In the genomic region with DNA sequence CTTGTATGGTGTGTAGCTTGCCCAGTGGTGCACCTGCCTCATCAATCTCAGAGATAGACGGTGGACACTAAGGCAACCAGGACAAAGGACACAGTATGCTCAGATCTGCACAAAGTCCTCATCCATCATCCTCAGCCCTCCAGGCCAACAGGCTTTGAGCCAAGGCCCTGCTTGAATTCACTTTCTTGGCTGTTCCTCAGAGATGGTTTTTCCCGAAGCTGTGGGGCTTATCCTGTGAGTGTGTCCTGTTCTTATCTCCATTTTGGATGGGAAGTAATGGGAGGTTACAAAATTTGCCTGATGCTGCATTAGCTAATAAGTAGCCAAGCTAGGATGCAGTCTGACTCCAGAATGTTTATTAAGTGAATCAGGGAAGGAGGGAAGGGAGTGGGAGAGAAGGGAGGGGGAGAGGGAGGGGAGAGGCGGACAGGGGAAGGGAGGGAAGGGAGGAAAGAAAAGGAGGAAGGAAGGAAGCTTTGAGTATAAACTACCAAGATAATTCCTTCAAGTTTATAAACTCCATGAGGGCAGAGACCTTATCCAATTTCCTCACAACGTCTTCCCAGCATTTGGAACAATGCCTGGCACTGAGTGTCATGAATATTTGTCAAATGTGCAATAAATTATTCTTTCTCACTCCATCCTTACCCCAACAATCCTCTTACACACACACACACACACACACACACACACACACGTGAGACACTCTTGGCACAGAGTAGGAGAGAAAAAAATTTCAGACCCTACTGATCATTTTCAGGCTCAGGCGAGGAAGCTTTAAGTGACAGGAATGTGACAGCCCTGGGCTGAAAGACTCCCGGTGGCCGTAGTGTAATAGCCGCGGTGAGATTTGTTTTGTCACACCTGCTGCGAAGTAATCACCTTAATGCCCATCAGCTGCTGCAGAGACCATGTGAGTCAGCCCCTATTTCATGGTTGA, we compare ENCODE assay signal across 9 cellular contexts.
A peak's percentile ranks its signal among the peaks of the same experiment; 100 is the strongest.
DNase-seq lines count a peak whose midpoint lies in the region; ATAC-seq, FAIRE-seq and TF ChIP-seq lines count a peak whose summit lies in the region.
"Had no signal": no experiment of that assay in that cellular context is flagged by ENCODE, and none has a peak within 500 bp of the region (broad histone marks: within the 10 kb centered on the region; RNA-seq: fewer than 3 reads in every experiment).

No MANE protein-coding gene starts in this region.

- H2AK5ac ChIP-seq in mesenchymal stem cell (ENCODE audit: low read length, severe bottlenecking) = peak overlapping the region; percentile 81

- H3K36me3 ChIP-seq in mesenchymal stem cell (ENCODE audit: control insufficient read depth in 1 of 2, insufficient read depth in 2 of 2, low read depth in 1 of 2, low read length in 2 of 2) = peaks cover 9 to 63% of the 10 kb centered on the region in 2 experiments
- H3K36me3 ChIP-seq in breast epithelium = no peaks in the 10 kb centered on the region

- H3K4me1 ChIP-seq in mesenchymal stem cell (ENCODE audit: control insufficient read depth, insufficient read depth, low read depth, low read length) = peaks cover 13% of the 10 kb centered on the region
- peaks cover 0 to 4% of the 10 kb centered on the region in 2 donors for H3K4me1 ChIP-seq in breast epithelium

- no peak overlapping the region for H3K18ac ChIP-seq in mesenchymal stem cell (ENCODE audit: low read depth in 1 of 2, low read length in 2 of 2)

- H3K79me1 ChIP-seq in mesenchymal stem cell (replicated peaks; ENCODE audit: low read length, poor library complexity, severe bottlenecking) = peaks cover 23% of the 10 kb centered on the region

- no peak overlapping the region for H2AFZ ChIP-seq in mesenchymal stem cell (ENCODE audit: low read depth, low read length)

- H4K91ac ChIP-seq in mesenchymal stem cell (ENCODE audit: low read length) = peak overlapping the region; percentile 22

- H3K27me3 ChIP-seq in mesenchymal stem cell (ENCODE audit: control insufficient read depth in 1 of 2, insufficient read depth in 1 of 2, low read length in 2 of 2) (no peaks in the 10 kb centered on the region), breast epithelium (no peaks in the 10 kb centered on the region)

- H4K8ac ChIP-seq in mesenchymal stem cell (ENCODE audit: low read length) = no peak overlapping the region

- H3K4me2 ChIP-seq in mesenchymal stem cell (ENCODE audit: low read length, poor library complexity, severe bottlenecking) = peak overlapping the region; percentile 1

- no peak for TF ChIP-seq POLR2A in breast epithelium (IDR thresholded peaks at IDR 0.05)
- no peak for TF ChIP-seq POLR2A in H54 (IDR thresholded peaks at IDR 0.05; ENCODE audit: low read depth, low read length)

- FAIRE-seq in H54 (lab: Jason Lieb, UNC) = no peak

- H2BK15ac ChIP-seq in mesenchymal stem cell (ENCODE audit: low read depth, poor library complexity, severe bottlenecking) = no peak overlapping the region

- no peak overlapping the region for H2BK5ac ChIP-seq in mesenchymal stem cell (ENCODE audit: low read depth, low read length, poor library complexity, severe bottlenecking)

- peak overlapping the region in 1 of 2 experiments; percentile 21 for H3K4ac ChIP-seq in mesenchymal stem cell (ENCODE audit: low read depth in 1 of 2, low read length in 2 of 2)

- no peaks in the 10 kb centered on the region for H3K9me3 ChIP-seq in mesenchymal stem cell (ENCODE audit: control insufficient read depth, low read length)
- no peaks in the 10 kb centered on the region for H3K9me3 ChIP-seq in breast epithelium

- H3K27ac ChIP-seq in mesenchymal stem cell (ENCODE audit: low read length, poor library complexity, severe bottlenecking) (peak overlapping the region; percentile 59), breast epithelium (peak overlapping the region in 1 of 2 donors; percentile 25)

- peak; percentile 50 for DNase-seq in NCI-H446 treated with DMSO at 0.1 percent for 48 hours (lab: John Stamatoyannopoulos, UW)
- DNase-seq in epithelial cell of proximal tubule (ENCODE audit: low read depth) = peak; percentile 40
- peak; percentile 71 for DNase-seq in mesenchymal stem cell
- peak; percentile 53 for DNase-seq in ureter (ENCODE audit: low spot score)
- no peak for DNase-seq in breast epithelium (ENCODE audit: low spot score in 2 of 2)
- no peak for DNase-seq in H54 (ENCODE audit: insufficient read length, low spot score)
- DNase-seq: NCI-H2029 treated with DMSO at 0.1 percent for 48 hours had no signal

- 49% methylated on average over 10 of the region's 11 CpGs for WGBS in mesenchymal stem cell

- H3K4me3 ChIP-seq in epithelial cell of proximal tubule (ENCODE audit: low read depth, low read length) (no peak overlapping the region), mesenchymal stem cell (ENCODE audit: insufficient read depth in 1 of 2, low read depth in 1 of 2, low read length in 2 of 2) (no peak overlapping the region), breast epithelium (no peak overlapping the region)

- H3K9ac ChIP-seq in mesenchymal stem cell (ENCODE audit: low read length) = peak overlapping the region; percentile 19

- peak overlapping the region in 1 of 2 experiments; percentile 82 for H2BK12ac ChIP-seq in mesenchymal stem cell (ENCODE audit: low read length in 2 of 2)

- intact Hi-C loops in breast epithelium (cut with DNase I; ENCODE audit: low total_unique reads) = no loop called here

- no peak overlapping the region for H3K23ac ChIP-seq in mesenchymal stem cell (ENCODE audit: low read length in 2 of 2)

- no peak overlapping the region for H2BK120ac ChIP-seq in mesenchymal stem cell (ENCODE audit: low read depth, low read length)

- ATAC-seq in GM18498 (IDR thresholded peaks at IDR 0.05; ENCODE audit: unreplicated experiment) = no peak
- ATAC-seq: activated T-helper 17 cell treated with anti-CD3 and anti-CD28 coated beads, Interleukin-2, amount 50 U/mL, for 72 hours had no signal

- no peak overlapping the region for H3K14ac ChIP-seq in mesenchymal stem cell (ENCODE audit: low read length in 2 of 2)

- TF ChIP-seq CTCF in epithelial cell of proximal tubule (conservative IDR thresholded peaks at IDR 0.05; ENCODE audit: low read depth, low read length) (no peak), breast epithelium (IDR thresholded peaks at IDR 0.05) (no peak)

Comparison
In these comparisons a context has a peak if more than half of its experiments do, and no peak if none do; other contexts are left out.
1. DNase-seq: peak in NCI-H446 treated with DMSO at 0.1 percent for 48 hours (single experiment), epithelial cell of proximal tubule (single experiment), mesenchymal stem cell (single experiment) and ureter (single experiment); none in breast epithelium (0 of 2) and H54 (single experiment).